In genomic region chr1:11845641-11846335, GRCh38 we compare ENCODE assay signal across 1 cellular context.
TF ChIP-seq lines count a peak whose summit lies in the region.

No MANE protein-coding gene starts in this region.

TF ChIP-seq in K562, 482 proteins besides CTCF, POLR2A, EP300 and RAD21 (continued from another document and continues in another):
- TF ChIP-seq NKRF (IDR thresholded peaks at IDR 0.05; ENCODE audit: borderline replicate concordance) (0 out of 2 replicates have a peak, but pooled peaks have one; percentile 44), MIER1 (IDR thresholded peaks at IDR 0.05; ENCODE audit: low read depth) (peak; percentile 96), ZNF639 (CRISPR knock-in tag; conservative IDR thresholded peaks at IDR 0.05 in 1 of 2, IDR thresholded peaks at IDR 0.05 in 1 of 2) (no peak), ZNF695 (CRISPR knock-in tag; IDR thresholded peaks at IDR 0.05) (no peak), HINFP (tag; conservative IDR thresholded peaks at IDR 0.05; ENCODE audit: low read depth) (0 out of 2 replicates have a peak, but pooled peaks have one; percentile 17), E2F5 (CRISPR knock-in tag; IDR thresholded peaks at IDR 0.05) (no peak), ZNF707 (CRISPR knock-in tag; conservative IDR thresholded peaks at IDR 0.05) (no peak), AFF1 (IDR thresholded peaks at IDR 0.05; ENCODE audit: low read depth in 1 of 2, partially characterized antibody in 2 of 2) (peak in 1 of 2 experiments; percentile 94), FOXM1 (IDR thresholded peaks at IDR 0.05; ENCODE audit: low read depth) (no peak), FOXM1 (CRISPR knock-in tag; IDR thresholded peaks at IDR 0.05; ENCODE audit: low read depth) (no peak), VEZF1 (CRISPR knock-in tag; IDR thresholded peaks at IDR 0.05) (no peak), TSC22D4 (tag; IDR thresholded peaks at IDR 0.05) (no peak), BCL6 (CRISPR knock-in tag; IDR thresholded peaks at IDR 0.05) (no peak), SAFB2 (IDR thresholded peaks at IDR 0.05; ENCODE audit: borderline replicate concordance, low read depth, low read length, severe bottlenecking) (no peak), ZNF174 (CRISPR knock-in tag; IDR thresholded peaks at IDR 0.05) (no peak), POLR3A (IDR thresholded peaks at IDR 0.05; ENCODE audit: borderline replicate concordance, extremely low read depth, insufficient read depth, insufficient read length) (no peak), ZFPM2 (CRISPR knock-in tag; IDR thresholded peaks at IDR 0.05) (no peak), ILK (tag; IDR thresholded peaks at IDR 0.05; ENCODE audit: borderline replicate concordance, low read depth) (no peak), GTF2E2 (tag; IDR thresholded peaks at IDR 0.05) (no peak), ZNF232 (CRISPR knock-in tag; IDR thresholded peaks at IDR 0.05) (peak; percentile 68; the same call in 1 of the 2 replicates), CHD4 (IDR thresholded peaks at IDR 0.05; ENCODE audit: insufficient read depth, insufficient replicate concordance, low read depth, low read length, poor library complexity, severe bottlenecking) (no peak), ELK1 (CRISPR knock-in tag; IDR thresholded peaks at IDR 0.05) (no peak), POLR2G (IDR thresholded peaks at IDR 0.05; ENCODE audit: low read depth, low read length) (no peak), SAFB (IDR thresholded peaks at IDR 0.05; ENCODE audit: borderline replicate concordance, low read depth, low read length) (no peak), LEF1 (IDR thresholded peaks at IDR 0.05) (no peak), TEAD1 (CRISPR knock-in tag; IDR thresholded peaks at IDR 0.05) (0 out of 4 replicates have a peak, but pooled peaks of 1 of the 2 experiments have one; percentile 25), ZNF143 (CRISPR knock-in tag; IDR thresholded peaks at IDR 0.05) (no peak), ZSCAN32 (CRISPR knock-in tag; IDR thresholded peaks at IDR 0.05) (no peak), POU5F1 (IDR thresholded peaks at IDR 0.05; ENCODE audit: borderline replicate concordance, low read depth, low read length, partially characterized antibody) (no peak), ZC3H11A (IDR thresholded peaks at IDR 0.05; ENCODE audit: low read depth, low read length) (no peak), ATF3 (IDR thresholded peaks at IDR 0.05) (no peak), ATF3 (CRISPR knock-in tag; conservative IDR thresholded peaks at IDR 0.05) (no peak), ZNF277 (CRISPR knock-in tag; IDR thresholded peaks at IDR 0.05; ENCODE audit: borderline replicate concordance) (no peak), JUND (IDR thresholded peaks at IDR 0.05; ENCODE audit: borderline replicate concordance, low read depth, low read length) (no peak), JUND (tag; IDR thresholded peaks at IDR 0.05; ENCODE audit: borderline replicate concordance, low read depth, low read length) (0 out of 3 replicates have a peak, but pooled peaks have one; percentile 32), SRSF3 (IDR thresholded peaks at IDR 0.05; ENCODE audit: insufficient read depth, low read length) (no peak), PREB (CRISPR knock-in tag; IDR thresholded peaks at IDR 0.05) (no peak), USF2 (CRISPR knock-in tag; IDR thresholded peaks at IDR 0.05) (no peak), STAG1 (CRISPR knock-in tag; IDR thresholded peaks at IDR 0.05; ENCODE audit: borderline replicate concordance) (no peak), PRMT5 (CRISPR knock-in tag; IDR thresholded peaks at IDR 0.05) (no peak), CCNT2 (IDR thresholded peaks at IDR 0.05; ENCODE audit: borderline replicate concordance, extremely low read depth, insufficient read length, low read depth, low read length) (no peak), BRF2 (IDR thresholded peaks at IDR 0.05; ENCODE audit: borderline replicate concordance, insufficient read depth, insufficient read length) (no peak), ZNF347 (CRISPR knock-in tag; IDR thresholded peaks at IDR 0.05; ENCODE audit: low read depth) (no peak), RFX7 (CRISPR knock-in tag; IDR thresholded peaks at IDR 0.05) (no peak), BRF1 (IDR thresholded peaks at IDR 0.05; ENCODE audit: borderline replicate concordance, extremely low read depth, insufficient read length) (no peak)
